In genomic region chr20:35226775-35227681, GRCh38 we compare ENCODE assay signal across 8 cellular contexts. TPM values are rescaled to one million over a fixed set of nuclear protein-coding genes. Genes with fewer than 3 reads are reported as not detected.
DNase-seq lines count a peak whose midpoint lies in the region; ATAC-seq and TF ChIP-seq lines count a peak whose summit lies in the region.

No MANE protein-coding gene starts in this region.

- H3K9me3 Mint-ChIP-seq in activated CD4-positive, alpha-beta T cell treated with anti-CD3 and anti-CD28 coated beads, Interleukin-2, amount 10 ng/mL, durations not matched to agents 7 days and 5 days = no peaks in the 10 kb centered on the region

- H3K9me3 ChIP-seq in MG63 (peaks cover 1% of the 10 kb centered on the region; the same call in 1 of the 2 replicates), lung (ENCODE audit: control insufficient read depth in 2 of 2, insufficient read depth in 1 of 2, low read length in 1 of 2) (no peaks in the 10 kb centered on the region)

- TF ChIP-seq CTCF in coronary artery (IDR thresholded peaks at IDR 0.05) = no peak
- TF ChIP-seq CTCF in lung (IDR thresholded peaks at IDR 0.05; ENCODE audit: control extremely low read depth, extremely low read depth) = no peak

- H3K27me3 Mint-ChIP-seq in activated CD4-positive, alpha-beta T cell treated with anti-CD3 and anti-CD28 coated beads, Interleukin-2, amount 10 ng/mL, durations not matched to agents 7 days and 5 days = peaks cover 55% of the 10 kb centered on the region

- WGBS in lung, 2 donors = 6 to 18% methylated on average over 29 to 91 of the region's 91 CpGs

- no peak overlapping the region for H3K27ac ChIP-seq in coronary artery
- no peak overlapping the region for H3K27ac ChIP-seq in lung (ENCODE audit: low read depth in 1 of 2, low read length in 1 of 2)

- H3K4me3 ChIP-seq in MG63 (peak overlapping the region; percentile 35), coronary artery (peak overlapping the region; percentile 74), lung (peak overlapping the region; percentile 38)

- H3K36me3 ChIP-seq in MG63 = no peaks in the 10 kb centered on the region
- no peaks in the 10 kb centered on the region for H3K36me3 ChIP-seq in lung (ENCODE audit: control insufficient read depth in 2 of 2, insufficient read depth in 2 of 2, low read length in 2 of 2)

- POLR2A ChIA-PET in activated CD4-positive, alpha-beta T cell treated with anti-CD3 and anti-CD28 coated beads, Interleukin-2, amount 10 ng/mL, durations not matched to agents 7 days and 5 days (lab: Charles Lee) = no interaction called here

- H3K27ac Mint-ChIP-seq in activated CD4-positive, alpha-beta T cell treated with anti-CD3 and anti-CD28 coated beads, Interleukin-2, amount 10 ng/mL, durations not matched to agents 7 days and 5 days = no peak overlapping the region

- DNase-seq in COLO829 (ENCODE audit: low spot score) (peak; percentile 42), MG63 (peak; percentile 69), coronary artery (ENCODE audit: low spot score) (no peak), lung (ENCODE audit: low spot score) (peak; percentile 31), SW 1271 (lab: John Stamatoyannopoulos, UW) (no peak), SKM-1 treated with dmso at 0.1 percent for 144 hours (lab: John Stamatoyannopoulos, UW; ENCODE audit: unreplicated experiment) (no peak)
- DNase-seq in activated CD4-positive, alpha-beta T cell treated with anti-CD3 and anti-CD28 coated beads, Interleukin-2, amount 10 ng/mL, durations not matched to agents 7 days and 5 days = peak; percentile 48
- DNase-seq in stimulated activated CD8-positive, alpha-beta memory T cell treated with anti-CD3 and anti-CD28 coated beads, Interleukin-15, amount 100 ng/mL, for 48 hours (ENCODE audit: low read depth in 2 of 2) = peak; percentile 7 to 12

- H3K4me1 Mint-ChIP-seq in activated CD4-positive, alpha-beta T cell treated with anti-CD3 and anti-CD28 coated beads, Interleukin-2, amount 10 ng/mL, durations not matched to agents 7 days and 5 days = peaks cover 16% of the 10 kb centered on the region

- H3K36me3 Mint-ChIP-seq in activated CD4-positive, alpha-beta T cell treated with anti-CD3 and anti-CD28 coated beads, Interleukin-2, amount 10 ng/mL, durations not matched to agents 7 days and 5 days (ENCODE audit: low read depth) = peaks cover 6% of the 10 kb centered on the region

- H3K4me3 Mint-ChIP-seq in activated CD4-positive, alpha-beta T cell treated with anti-CD3 and anti-CD28 coated beads, Interleukin-2, amount 10 ng/mL, durations not matched to agents 7 days and 5 days = peak overlapping the region; percentile 61

- CTCF ChIA-PET in activated CD4-positive, alpha-beta T cell treated with anti-CD3 and anti-CD28 coated beads, Interleukin-2, amount 10 ng/mL, durations not matched to agents 7 days and 5 days (lab: Charles Lee) = interaction anchor here (0.6 kb wide), 1 partner anchor 57 kb away, joined by 3 read pairs; no protein-coding TSS in a partner anchor

- H3K27me3 ChIP-seq in MG63 (peaks cover 13% of the 10 kb centered on the region), lung (ENCODE audit: control insufficient read depth, insufficient read depth) (no peaks in the 10 kb centered on the region)

- peaks cover 4 to 9% of the 10 kb centered on the region in 2 donors for H3K4me1 ChIP-seq in lung (ENCODE audit: control insufficient read depth in 2 of 2, insufficient read depth in 2 of 2, low read length in 2 of 2)

- peak; percentile 53 for ATAC-seq in lung (ENCODE audit: insufficient read depth, low FRiP score)

RNA-seq across cellular contexts. Expression of gene MMP24, which starts 0.5 kb away (rescaled TPM):
- total RNA-seq in MG63 (2014; rRNA removed; shearing (Covaris generic); ENCODE audit: low replicate concordance) = 43.2 and 52.3 TPM in 2 replicates
- total RNA-seq in activated CD4-positive, alpha-beta T cell treated with anti-CD3 and anti-CD28 coated beads, Interleukin-2, amount 10 ng/mL, durations not matched to agents 7 days and 5 days = not detected
- 10 to 100 TPM in 1 of 2 donors, 1 to 10 TPM in 1; 2.3 to 10.1 TPM for total RNA-seq in lung
- 1 to 10 TPM; 4.1 to 9.3 TPM for polyA plus RNA-seq in lung

RNA-seq across cellular contexts. Expression of gene MMP24OS, which starts 50.9 kb away (rescaled TPM):
- total RNA-seq in MG63 (2014; rRNA removed; shearing (Covaris generic); ENCODE audit: low replicate concordance) = 4.4 and 4.7 TPM in 2 replicates
- total RNA-seq in activated CD4-positive, alpha-beta T cell treated with anti-CD3 and anti-CD28 coated beads, Interleukin-2, amount 10 ng/mL, durations not matched to agents 7 days and 5 days = 10 to 100 TPM; 46.7 to 48.3 TPM
- total RNA-seq in lung = 100 to 1,000 TPM in 1 of 2 donors, 10 to 100 TPM in 1; 32.1 to 117 TPM
- polyA plus RNA-seq in lung = 100 to 1,000 TPM in 1 of 2 donors, 10 to 100 TPM in 1; 27.8 to 106 TPM

RNA-seq across cellular contexts. Expression of gene PROCR, which starts 55.2 kb away (rescaled TPM):
- 40.0 and 53.8 TPM in 2 replicates for total RNA-seq in MG63 (2014; rRNA removed; shearing (Covaris generic); ENCODE audit: low replicate concordance)
- total RNA-seq in activated CD4-positive, alpha-beta T cell treated with anti-CD3 and anti-CD28 coated beads, Interleukin-2, amount 10 ng/mL, durations not matched to agents 7 days and 5 days = under 1 TPM; 0.35 to 0.50 TPM
- 10 to 100 TPM; 22.5 to 26.2 TPM for total RNA-seq in lung
- 10 to 100 TPM; 14.4 to 31.0 TPM for polyA plus RNA-seq in lung

RNA-seq across cellular contexts. Expression of gene EIF6, which starts 57.5 kb away (rescaled TPM):
- total RNA-seq in MG63 (2014; rRNA removed; shearing (Covaris generic); ENCODE audit: low replicate concordance) = 211 and 491 TPM in 2 replicates
- total RNA-seq in activated CD4-positive, alpha-beta T cell treated with anti-CD3 and anti-CD28 coated beads, Interleukin-2, amount 10 ng/mL, durations not matched to agents 7 days and 5 days = 10 to 100 TPM; 87.4 to 93.3 TPM
- 100 to 1,000 TPM in 1 of 2 donors, 10 to 100 TPM in 1; 47.8 to 119 TPM for total RNA-seq in lung
- polyA plus RNA-seq in lung = 100 to 1,000 TPM; 118 to 191 TPM

Comparison
In these comparisons a context has a peak if more than half of its experiments do, and no peak if none do; other contexts are left out.
1. DNase-seq: peak in COLO829 (single experiment), MG63 (single experiment), activated CD4-positive, alpha-beta T cell treated with anti-CD3 and anti-CD28 coated beads, Interleukin-2, amount 10 ng/mL, durations not matched to agents 7 days and 5 days (single experiment), lung (single experiment) and stimulated activated CD8-positive, alpha-beta memory T cell treated with anti-CD3 and anti-CD28 coated beads, Interleukin-15, amount 100 ng/mL, for 48 hours (2 of 2); none in coronary artery (single experiment), SW 1271 (0 of 2) and SKM-1 treated with dmso at 0.1 percent for 144 hours (single experiment).
2. RNA of gene PROCR, which starts 55.2 kb away (total RNA-seq): 40.0 to 53.8 TPM in MG63 and 22.5 to 26.2 TPM in lung; 0.35 to 0.50 TPM in activated CD4-positive, alpha-beta T cell treated with anti-CD3 and anti-CD28 coated beads, Interleukin-2, amount 10 ng/mL, durations not matched to agents 7 days and 5 days; every median in the first group is over 10 times any median in the second.
3. Peak in every context shown above with its lines, with median percentiles within 50 percentile points of each other: H3K4me3 ChIP-seq.